Comparison of ENCODE assay signal across 15 cellular contexts in the genomic region with DNA sequence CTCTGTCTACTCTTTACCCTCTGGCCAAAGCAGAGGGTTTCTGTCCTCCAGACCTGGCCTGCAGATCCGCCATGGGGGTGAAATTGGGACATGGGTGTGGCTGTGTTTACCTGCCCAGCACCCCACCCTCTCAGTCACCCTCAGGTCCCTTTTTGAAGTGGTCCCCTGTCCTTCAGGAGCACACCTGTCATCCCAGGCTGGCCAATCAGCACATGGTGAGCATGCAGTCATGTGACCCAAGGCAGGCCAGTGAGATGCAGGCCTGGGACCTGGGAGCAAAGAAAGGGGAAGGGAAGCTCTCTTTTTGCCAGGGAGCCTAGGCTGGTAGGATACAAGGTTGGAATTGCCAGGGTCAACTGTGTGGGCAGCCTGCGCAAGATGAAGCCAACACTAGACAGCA.
"Had no signal": no experiment of that assay in that cellular context is flagged by ENCODE, and none has a peak within 500 bp of the region (broad histone marks: within the 10 kb centered on the region; RNA-seq: fewer than 3 reads in every experiment).

No MANE protein-coding gene starts in this region.

- H3K27ac ChIP-seq: body of pancreas, gastroesophageal sphincter, left ventricle myocardium inferior, neural progenitor cell, parathyroid adenoma, tibial artery had no signal

- H3K9me3 Mint-ChIP-seq: activated T-helper 1 cell treated with anti-CD3 and anti-CD28 coated beads, Interleukin-12 subunit alpha, Interleukin-12 subunit beta, Interleukin-2, Interleukin-4 antibody, amounts not matched to agents 30 ng/mL and 10 ng/mL and 1 ng/mL, durations not matched to agents 14 hours and 24 hours and 36 hours; memory B cell; neural progenitor cell had no signal

- DNase-seq: activated CD4-positive, alpha-beta T cell treated with anti-CD3 and anti-CD28 coated beads, Interleukin-2, amount 50 U/mL, for 48 hours; activated CD8-positive, alpha-beta memory T cell treated with anti-CD3 and anti-CD28 coated beads, Interleukin-2, amount 50 U/mL, for 4 hours; activated naive CD4-positive, alpha-beta T cell; body of pancreas; left ventricle myocardium inferior; stimulated activated CD4-positive, alpha-beta T cell treated with anti-CD3 and anti-CD28 coated beads, Interleukin-4, amount 100 ng/mL, for 1 hour; stimulated activated CD8-positive, alpha-beta memory T cell treated with anti-CD3 and anti-CD28 coated beads, Interleukin-4, amount 100 ng/mL, for 48 hours; tibial artery had no signal

- FAIRE-seq: keratinocyte had no signal

- ATAC-seq: activated CD4-positive, CD25-positive, alpha-beta regulatory T cell treated with anti-CD3 and anti-CD28 coated beads, Interleukin-2, amount 50 U/mL, for 24 hours; body of pancreas; gastroesophageal sphincter had no signal

- H3K36me3 Mint-ChIP-seq: memory B cell, neural progenitor cell had no signal

- H3K36me3 ChIP-seq: gastroesophageal sphincter, left ventricle myocardium inferior, neural progenitor cell, tibial artery had no signal

- H3K4me3 ChIP-seq: body of pancreas, gastroesophageal sphincter, left ventricle myocardium inferior, neural progenitor cell, tibial artery had no signal

- H3K9me3 ChIP-seq: body of pancreas, gastroesophageal sphincter, left ventricle myocardium inferior, tibial artery had no signal

- H3K27ac Mint-ChIP-seq: activated T-helper 1 cell treated with anti-CD3 and anti-CD28 coated beads, Interleukin-12 subunit alpha, Interleukin-12 subunit beta, Interleukin-2, Interleukin-4 antibody, amounts not matched to agents 30 ng/mL and 10 ng/mL and 1 ng/mL, durations not matched to agents 14 hours and 24 hours and 36 hours; memory B cell had no signal

- H3K4me3 Mint-ChIP-seq: activated T-helper 1 cell treated with anti-CD3 and anti-CD28 coated beads, Interleukin-12 subunit alpha, Interleukin-12 subunit beta, Interleukin-2, Interleukin-4 antibody, amounts not matched to agents 30 ng/mL and 10 ng/mL and 1 ng/mL, durations not matched to agents 14 hours and 24 hours and 36 hours; memory B cell; neural progenitor cell had no signal

- H3K4me1 ChIP-seq: parathyroid adenoma had no signal

- H3K27me3 Mint-ChIP-seq: memory B cell had no signal

- H3K4me2 ChIP-seq: neural progenitor cell had no signal

- H3K27me3 ChIP-seq: body of pancreas, gastroesophageal sphincter, neural progenitor cell, tibial artery had no signal
